In the genomic region with DNA sequence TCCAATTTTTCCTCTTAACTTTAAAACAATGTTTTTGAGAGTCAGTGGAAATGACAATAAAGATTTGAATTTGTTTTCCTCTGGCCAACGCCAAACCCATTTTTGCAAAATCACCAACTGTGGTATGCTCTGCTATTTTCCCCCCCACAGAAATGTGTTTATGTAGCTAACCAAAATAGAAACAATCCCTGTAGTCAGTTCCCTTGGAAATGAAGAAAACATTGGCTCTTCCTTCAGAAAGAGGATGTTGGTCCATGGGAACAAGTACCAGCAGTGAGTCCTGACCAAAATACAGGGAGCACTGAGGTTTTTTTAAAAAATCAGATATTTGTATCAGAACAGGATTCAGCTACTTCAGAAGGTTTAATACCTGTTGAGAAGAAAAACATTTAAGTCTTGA, we compare ENCODE assay signal across 21 cellular contexts.
DNase-seq lines count a peak whose midpoint lies in the region; ATAC-seq and TF ChIP-seq lines count a peak whose summit lies in the region.
"Had no signal": no experiment of that assay in that cellular context is flagged by ENCODE, and none has a peak within 500 bp of the region (broad histone marks: within the 10 kb centered on the region; RNA-seq: fewer than 3 reads in every experiment).

No MANE protein-coding gene starts in this region.

- H2BK120ac ChIP-seq in IMR-90 (ENCODE audit: low read depth, low read length) = no peak overlapping the region

- in situ Hi-C loops in IMR-90 (cut with MboI; ENCODE audit: low sequenced_read_pairs) = no loop called here

- H3K4me2 ChIP-seq in IMR-90 (ENCODE audit: low read depth, low read length) = no peak overlapping the region
- H3K4me2 ChIP-seq: KMS-11 had no signal

- peak overlapping the region; percentile 45 for H3K27ac Mint-ChIP-seq in dendritic cell treated with granulocyte-macrophage colony-stimulating factor and Interleukin-4, amounts not matched to agents 40 ng/mL and 50 ng/mL, for 4 days
- H3K27ac Mint-ChIP-seq: activated CD4-positive, alpha-beta T cell treated with anti-CD3 and anti-CD28 coated beads for 36 hours; CD8-positive, alpha-beta T cell had no signal

- peaks cover 61% of the 10 kb centered on the region for H3K4me1 Mint-ChIP-seq in dendritic cell treated with granulocyte-macrophage colony-stimulating factor and Interleukin-4, amounts not matched to agents 40 ng/mL and 50 ng/mL, for 4 days (ENCODE audit: low read depth)
- H3K4me1 Mint-ChIP-seq: activated CD4-positive, alpha-beta T cell treated with anti-CD3 and anti-CD28 coated beads for 36 hours had no signal

- H3K27me3 Mint-ChIP-seq in dendritic cell treated with granulocyte-macrophage colony-stimulating factor and Interleukin-4, amounts not matched to agents 40 ng/mL and 50 ng/mL, for 4 days = no peaks in the 10 kb centered on the region

- dilution Hi-C loops in IMR-90 (cut with HindIII; ENCODE audit: low sequenced_read_pairs, unreplicated experiment) = no loop called here

- H3K18ac ChIP-seq in IMR-90 (ENCODE audit: low read depth, low read length) = no peak overlapping the region

- H3K9ac ChIP-seq in IMR-90 (ENCODE audit: low read depth, low read length) = no peak overlapping the region
- H3K9ac ChIP-seq: KMS-11 had no signal

- H2BK5ac ChIP-seq in IMR-90 (ENCODE audit: low read depth, low read length, poor library complexity, severe bottlenecking) = no peak overlapping the region

- no peak overlapping the region for H3K4me3 Mint-ChIP-seq in dendritic cell treated with granulocyte-macrophage colony-stimulating factor and Interleukin-4, amounts not matched to agents 40 ng/mL and 50 ng/mL, for 4 days
- H3K4me3 Mint-ChIP-seq: activated CD4-positive, alpha-beta T cell treated with anti-CD3 and anti-CD28 coated beads for 36 hours; CD8-positive, alpha-beta T cell had no signal

- H3K23ac ChIP-seq in IMR-90 (ENCODE audit: low read depth, low read length) = no peak overlapping the region

- TF ChIP-seq CTCF in IMR-90 (conservative IDR thresholded peaks at IDR 0.05; ENCODE audit: low read depth, low read length) = no peak

- no peak overlapping the region for H2BK15ac ChIP-seq in IMR-90 (ENCODE audit: low read depth, low read length)

- POLR2A ChIA-PET in IMR-90 (lab: Charles Lee; ENCODE audit: unreplicated experiment) = no interaction called here

- H2AK5ac ChIP-seq in IMR-90 (ENCODE audit: low read depth, low read length) = no peak overlapping the region

- no peak overlapping the region for H2AK9ac ChIP-seq in IMR-90 (replicated peaks; ENCODE audit: low read depth, low read length, poor library complexity)

- no peak overlapping the region for H2BK20ac ChIP-seq in IMR-90 (ENCODE audit: low read depth, low read length)

- no peak for TF ChIP-seq POLR2A in IMR-90 (IDR thresholded peaks at IDR 0.05; ENCODE audit: low read depth, low read length)

- no peaks in the 10 kb centered on the region for H3K4me1 ChIP-seq in IMR-90 (ENCODE audit: control insufficient read depth, insufficient read depth, low read length)
- H3K4me1 ChIP-seq: psoas muscle had no signal

- H4K91ac ChIP-seq in IMR-90 (ENCODE audit: insufficient read depth, low read depth, low read length) = no peak overlapping the region

- H3K79me1 ChIP-seq in IMR-90 (ENCODE audit: low read depth in 1 of 2, low read length in 2 of 2) = no peaks in the 10 kb centered on the region

- H2AFZ ChIP-seq in IMR-90 (replicated peaks; ENCODE audit: low read length, poor library complexity) = no peak overlapping the region

- intact Hi-C loops in IMR-90 (cut with micrococcal nuclease) = no loop called here
- intact Hi-C loops in dendritic cell treated with granulocyte-macrophage colony-stimulating factor and Interleukin-4, amounts not matched to agents 40 ng/mL and 50 ng/mL, for 4 days (cut with micrococcal nuclease) = loop anchor here (2.0 kb wide), 1 partner anchor 54 kb away; no protein-coding TSS in a partner anchor

- WGBS in IMR-90 (ENCODE audit: extremely low coverage in 2 of 2, insufficient read length in 1 of 2), 2 experiments = no CpG with 5 or more reads among the region's 1 CpG

- H3K36me3 Mint-ChIP-seq in dendritic cell treated with granulocyte-macrophage colony-stimulating factor and Interleukin-4, amounts not matched to agents 40 ng/mL and 50 ng/mL, for 4 days (ENCODE audit: low read depth) = peaks cover 8% of the 10 kb centered on the region
- H3K36me3 Mint-ChIP-seq: CD8-positive, alpha-beta T cell had no signal

- H3K9me3 ChIP-seq in IMR-90 (ENCODE audit: control insufficient read depth, insufficient read depth, low read length) = peaks cover 2% of the 10 kb centered on the region; the same call in 1 of the 2 replicates
- H3K9me3 ChIP-seq: psoas muscle had no signal

- BruUV-seq in IMR-90 (replicated peaks; lab: Mats Ljungman, UMichigan) = no TSS peak

- H3K27ac ChIP-seq in IMR-90 (ENCODE audit: insufficient read depth, low read length) = no peak overlapping the region
- H3K27ac ChIP-seq: KMS-11, psoas muscle, RWPE1 had no signal

- H3K14ac ChIP-seq in IMR-90 (replicated peaks; ENCODE audit: low read depth, low read length) = no peak overlapping the region

- H3K4ac ChIP-seq in IMR-90 (ENCODE audit: low read depth, low read length) = no peak overlapping the region

- ATAC-seq in IMR-90 (ENCODE audit: low read depth) (no peak), HG02798 (IDR thresholded peaks at IDR 0.05; ENCODE audit: poor library complexity, unreplicated experiment) (no peak)
- ATAC-seq: activated CD4-positive, alpha-beta T cell treated with anti-CD3 and anti-CD28 coated beads for 36 hours; CD8-positive, alpha-beta T cell; psoas muscle had no signal

- TF ChIP-seq RAD21 in IMR-90 (IDR thresholded peaks at IDR 0.05; ENCODE audit: low read length) = no peak

- H4K20me1 ChIP-seq in IMR-90 (ENCODE audit: insufficient read depth, low read length) = no peaks in the 10 kb centered on the region

- DNase-seq in AG08396 (ENCODE audit: low spot score) (peak; percentile 31), IMR-90 (peak; percentile 26), myocyte (ENCODE audit: low read depth) (peak; percentile 79), NK-92 (lab: John Stamatoyannopoulos, UW; ENCODE audit: unreplicated experiment) (no peak), HK-2 (ENCODE audit: unreplicated experiment) (no peak), NCI-H345 (lab: John Stamatoyannopoulos, UW) (no peak)
- DNase-seq: ACHN; activated CD4-positive, alpha-beta T cell treated with anti-CD3 and anti-CD28 coated beads for 36 hours; CD8-positive, alpha-beta T cell; cerebellar nuclear complex; foreskin melanocyte; kidney; NCI-H1048; NCI-H2029; NCI-H446 treated with DMSO at 0.1 percent for 48 hours; NK-92 treated with Interleukin-12 subunit alpha and Interleukin-12 subunit beta, amount 100 ng/mL, for 24 hours; psoas muscle had no signal

- H4K5ac ChIP-seq in IMR-90 (ENCODE audit: low read depth, low read length) = no peak overlapping the region

- no peaks in the 10 kb centered on the region for H3K36me3 ChIP-seq in IMR-90 (ENCODE audit: control insufficient read depth, insufficient read depth, low read length)

- H3K9me1 ChIP-seq in IMR-90 (ENCODE audit: insufficient read depth, low read length) = no peaks in the 10 kb centered on the region

- H3K56ac ChIP-seq in IMR-90 (ENCODE audit: extremely low read depth, insufficient read depth, low read length) = no peak overlapping the region

- no peak overlapping the region for H4K8ac ChIP-seq in IMR-90 (ENCODE audit: low read depth in 2 of 2, low read length in 2 of 2)

- no peak overlapping the region for H3K4me3 ChIP-seq in IMR-90 (ENCODE audit: insufficient read depth, low read depth, low read length)
- H3K4me3 ChIP-seq: psoas muscle had no signal

- H3K9me3 Mint-ChIP-seq in dendritic cell treated with granulocyte-macrophage colony-stimulating factor and Interleukin-4, amounts not matched to agents 40 ng/mL and 50 ng/mL, for 4 days = peaks cover 20% of the 10 kb centered on the region

- CTCF ChIA-PET in IMR-90 (lab: Yijun Ruan, JAX) = no interaction called here

- H3K27me3 ChIP-seq in IMR-90 (ENCODE audit: control insufficient read depth, insufficient read depth, low read length) = no peaks in the 10 kb centered on the region

TF ChIP-seq in IMR-90, 13 proteins besides CTCF, POLR2A, EP300 and RAD21:
- TF ChIP-seq MAFK (IDR thresholded peaks at IDR 0.05; ENCODE audit: low read depth, low read length) (no peak), NFE2L2 (IDR thresholded peaks at IDR 0.05; ENCODE audit: low read depth, low read length) (no peak), CHD1 (IDR thresholded peaks at IDR 0.05; ENCODE audit: low read depth, low read length) (no peak), SMC3 (IDR thresholded peaks at IDR 0.05; ENCODE audit: low read depth, low read length) (no peak), CEBPB (IDR thresholded peaks at IDR 0.05; ENCODE audit: low read depth, low read length) (no peak), FOS (IDR thresholded peaks at IDR 0.05; ENCODE audit: low read depth, low read length) (no peak), RCOR1 (IDR thresholded peaks at IDR 0.05; ENCODE audit: insufficient replicate concordance, low read length) (no peak), BHLHE40 (IDR thresholded peaks at IDR 0.05; ENCODE audit: low read depth, low read length) (no peak), RFX5 (IDR thresholded peaks at IDR 0.05; ENCODE audit: low read depth, low read length) (no peak), MXI1 (IDR thresholded peaks at IDR 0.05; ENCODE audit: borderline replicate concordance, low read depth, low read length) (no peak), USF2 (IDR thresholded peaks at IDR 0.05; ENCODE audit: low read depth, low read length) (no peak), MAZ (IDR thresholded peaks at IDR 0.05; ENCODE audit: borderline replicate concordance, low read depth, low read length) (no peak)
- TF ChIP-seq, protein P1, sequence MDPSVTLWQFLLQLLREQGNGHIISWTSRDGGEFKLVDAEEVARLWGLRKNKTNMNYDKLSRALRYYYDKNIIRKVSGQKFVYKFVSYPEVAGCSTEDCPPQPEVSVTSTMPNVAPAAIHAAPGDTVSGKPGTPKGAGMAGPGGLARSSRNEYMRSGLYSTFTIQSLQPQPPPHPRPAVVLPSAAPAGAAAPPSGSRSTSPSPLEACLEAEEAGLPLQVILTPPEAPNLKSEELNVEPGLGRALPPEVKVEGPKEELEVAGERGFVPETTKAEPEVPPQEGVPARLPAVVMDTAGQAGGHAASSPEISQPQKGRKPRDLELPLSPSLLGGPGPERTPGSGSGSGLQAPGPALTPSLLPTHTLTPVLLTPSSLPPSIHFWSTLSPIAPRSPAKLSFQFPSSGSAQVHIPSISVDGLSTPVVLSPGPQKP (IDR thresholded peaks at IDR 0.05; ENCODE audit: borderline replicate concordance, low read depth, low read length) = no peak

Comparison
In these comparisons a context has a peak if more than half of its experiments do, and no peak if none do; other contexts are left out.
1. DNase-seq: peak in AG08396 (single experiment), IMR-90 (single experiment) and myocyte (single experiment); none in NK-92 (single experiment), HK-2 (single experiment) and NCI-H345 (single experiment).